Comparison of ENCODE assay signal across 2 cellular contexts in the genomic region with DNA sequence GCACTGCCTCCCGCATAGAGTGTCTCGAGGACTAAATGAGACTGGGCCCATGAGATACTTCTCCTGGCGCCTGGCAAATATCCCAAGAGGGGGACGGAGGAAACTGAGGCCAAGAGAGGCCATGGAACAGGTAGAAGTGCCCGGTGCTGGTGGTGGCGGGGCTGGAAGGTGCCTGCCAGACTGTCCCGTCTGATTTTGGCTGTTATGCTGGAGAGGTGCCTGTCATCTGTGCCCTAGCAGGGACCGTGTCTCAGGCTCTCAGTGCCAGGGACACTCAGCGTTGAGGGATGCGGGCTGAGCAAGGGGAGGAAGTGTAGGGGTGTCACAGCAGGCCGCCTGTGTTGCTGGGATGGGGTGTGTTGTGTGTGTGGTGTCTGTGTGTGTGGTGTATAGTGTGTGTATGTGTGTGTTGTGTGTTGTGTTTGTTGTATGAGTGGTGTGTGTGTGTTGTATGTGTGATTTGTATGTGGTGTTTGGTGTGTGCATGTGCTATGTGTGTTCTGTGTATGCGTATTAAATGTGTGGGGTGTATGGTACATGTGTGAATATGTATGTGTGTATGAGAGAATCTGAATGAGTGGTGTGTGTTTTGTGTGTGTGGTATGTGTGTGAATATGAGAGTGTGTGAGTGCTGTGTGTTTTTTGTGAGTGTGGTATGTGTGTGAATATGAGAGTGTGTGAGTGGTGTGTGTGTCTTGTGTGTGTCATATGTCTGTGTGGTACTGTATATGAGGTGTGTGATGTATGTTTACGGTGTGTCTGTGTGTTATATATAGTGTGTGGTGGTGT.
TF ChIP-seq lines count a peak whose summit lies in the region.

No MANE protein-coding gene starts in this region.

TF ChIP-seq in WTC11, 78 proteins besides CTCF, POLR2A, EP300 and RAD21 (continued from another document):
- TF ChIP-seq, protein P1, sequence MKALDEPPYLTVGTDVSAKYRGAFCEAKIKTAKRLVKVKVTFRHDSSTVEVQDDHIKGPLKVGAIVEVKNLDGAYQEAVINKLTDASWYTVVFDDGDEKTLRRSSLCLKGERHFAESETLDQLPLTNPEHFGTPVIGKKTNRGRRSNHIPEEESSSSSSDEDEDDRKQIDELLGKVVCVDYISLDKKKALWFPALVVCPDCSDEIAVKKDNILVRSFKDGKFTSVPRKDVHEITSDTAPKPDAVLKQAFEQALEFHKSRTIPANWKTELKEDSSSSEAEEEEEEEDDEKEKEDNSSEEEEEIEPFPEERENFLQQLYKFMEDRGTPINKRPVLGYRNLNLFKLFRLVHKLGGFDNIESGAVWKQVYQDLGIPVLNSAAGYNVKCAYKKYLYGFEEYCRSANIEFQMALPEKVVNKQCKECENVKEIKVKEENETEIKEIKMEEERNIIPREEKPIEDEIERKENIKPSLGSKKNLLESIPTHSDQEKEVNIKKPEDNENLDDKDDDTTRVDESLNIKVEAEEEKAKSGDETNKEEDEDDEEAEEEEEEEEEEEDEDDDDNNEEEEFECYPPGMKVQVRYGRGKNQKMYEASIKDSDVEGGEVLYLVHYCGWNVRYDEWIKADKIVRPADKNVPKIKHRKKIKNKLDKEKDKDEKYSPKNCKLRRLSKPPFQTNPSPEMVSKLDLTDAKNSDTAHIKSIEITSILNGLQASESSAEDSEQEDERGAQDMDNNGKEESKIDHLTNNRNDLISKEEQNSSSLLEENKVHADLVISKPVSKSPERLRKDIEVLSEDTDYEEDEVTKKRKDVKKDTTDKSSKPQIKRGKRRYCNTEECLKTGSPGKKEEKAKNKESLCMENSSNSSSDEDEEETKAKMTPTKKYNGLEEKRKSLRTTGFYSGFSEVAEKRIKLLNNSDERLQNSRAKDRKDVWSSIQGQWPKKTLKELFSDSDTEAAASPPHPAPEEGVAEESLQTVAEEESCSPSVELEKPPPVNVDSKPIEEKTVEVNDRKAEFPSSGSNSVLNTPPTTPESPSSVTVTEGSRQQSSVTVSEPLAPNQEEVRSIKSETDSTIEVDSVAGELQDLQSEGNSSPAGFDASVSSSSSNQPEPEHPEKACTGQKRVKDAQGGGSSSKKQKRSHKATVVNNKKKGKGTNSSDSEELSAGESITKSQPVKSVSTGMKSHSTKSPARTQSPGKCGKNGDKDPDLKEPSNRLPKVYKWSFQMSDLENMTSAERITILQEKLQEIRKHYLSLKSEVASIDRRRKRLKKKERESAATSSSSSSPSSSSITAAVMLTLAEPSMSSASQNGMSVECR (CRISPR knock-in tag; IDR thresholded peaks at IDR 0.05; ENCODE audit: borderline replicate concordance) = no peak
- TF ChIP-seq, protein P2, sequence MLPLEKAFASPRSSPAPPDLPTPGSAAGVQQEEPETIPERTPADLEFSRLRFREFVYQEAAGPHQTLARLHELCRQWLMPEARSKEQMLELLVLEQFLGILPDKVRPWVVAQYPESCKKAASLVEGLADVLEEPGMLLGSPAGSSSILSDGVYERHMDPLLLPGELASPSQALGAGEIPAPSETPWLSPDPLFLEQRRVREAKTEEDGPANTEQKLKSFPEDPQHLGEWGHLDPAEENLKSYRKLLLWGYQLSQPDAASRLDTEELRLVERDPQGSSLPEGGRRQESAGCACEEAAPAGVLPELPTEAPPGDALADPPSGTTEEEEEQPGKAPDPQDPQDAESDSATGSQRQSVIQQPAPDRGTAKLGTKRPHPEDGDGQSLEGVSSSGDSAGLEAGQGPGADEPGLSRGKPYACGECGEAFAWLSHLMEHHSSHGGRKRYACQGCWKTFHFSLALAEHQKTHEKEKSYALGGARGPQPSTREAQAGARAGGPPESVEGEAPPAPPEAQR (CRISPR knock-in tag; IDR thresholded peaks at IDR 0.05) = no peak
- TF ChIP-seq NFYB (CRISPR knock-in tag; conservative IDR thresholded peaks at IDR 0.05; ENCODE audit: low read depth) (no peak), TEAD1 (CRISPR knock-in tag; IDR thresholded peaks at IDR 0.05) (no peak)
- TF ChIP-seq, protein P3, sequence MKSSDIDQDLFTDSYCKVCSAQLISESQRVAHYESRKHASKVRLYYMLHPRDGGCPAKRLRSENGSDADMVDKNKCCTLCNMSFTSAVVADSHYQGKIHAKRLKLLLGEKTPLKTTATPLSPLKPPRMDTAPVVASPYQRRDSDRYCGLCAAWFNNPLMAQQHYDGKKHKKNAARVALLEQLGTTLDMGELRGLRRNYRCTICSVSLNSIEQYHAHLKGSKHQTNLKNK (CRISPR knock-in tag; IDR thresholded peaks at IDR 0.05) = no peak
- TF ChIP-seq, protein P4, sequence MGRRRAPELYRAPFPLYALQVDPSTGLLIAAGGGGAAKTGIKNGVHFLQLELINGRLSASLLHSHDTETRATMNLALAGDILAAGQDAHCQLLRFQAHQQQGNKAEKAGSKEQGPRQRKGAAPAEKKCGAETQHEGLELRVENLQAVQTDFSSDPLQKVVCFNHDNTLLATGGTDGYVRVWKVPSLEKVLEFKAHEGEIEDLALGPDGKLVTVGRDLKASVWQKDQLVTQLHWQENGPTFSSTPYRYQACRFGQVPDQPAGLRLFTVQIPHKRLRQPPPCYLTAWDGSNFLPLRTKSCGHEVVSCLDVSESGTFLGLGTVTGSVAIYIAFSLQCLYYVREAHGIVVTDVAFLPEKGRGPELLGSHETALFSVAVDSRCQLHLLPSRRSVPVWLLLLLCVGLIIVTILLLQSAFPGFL (CRISPR knock-in tag; IDR thresholded peaks at IDR 0.05; ENCODE audit: borderline replicate concordance) = no peak
- TF ChIP-seq, protein P5, sequence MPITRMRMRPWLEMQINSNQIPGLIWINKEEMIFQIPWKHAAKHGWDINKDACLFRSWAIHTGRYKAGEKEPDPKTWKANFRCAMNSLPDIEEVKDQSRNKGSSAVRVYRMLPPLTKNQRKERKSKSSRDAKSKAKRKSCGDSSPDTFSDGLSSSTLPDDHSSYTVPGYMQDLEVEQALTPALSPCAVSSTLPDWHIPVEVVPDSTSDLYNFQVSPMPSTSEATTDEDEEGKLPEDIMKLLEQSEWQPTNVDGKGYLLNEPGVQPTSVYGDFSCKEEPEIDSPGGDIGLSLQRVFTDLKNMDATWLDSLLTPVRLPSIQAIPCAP (CRISPR knock-in tag; IDR thresholded peaks at IDR 0.05) = no peak

TF ChIP-seq in H1, 55 proteins besides CTCF, POLR2A, EP300 and RAD21:
- TF ChIP-seq, protein P6, sequence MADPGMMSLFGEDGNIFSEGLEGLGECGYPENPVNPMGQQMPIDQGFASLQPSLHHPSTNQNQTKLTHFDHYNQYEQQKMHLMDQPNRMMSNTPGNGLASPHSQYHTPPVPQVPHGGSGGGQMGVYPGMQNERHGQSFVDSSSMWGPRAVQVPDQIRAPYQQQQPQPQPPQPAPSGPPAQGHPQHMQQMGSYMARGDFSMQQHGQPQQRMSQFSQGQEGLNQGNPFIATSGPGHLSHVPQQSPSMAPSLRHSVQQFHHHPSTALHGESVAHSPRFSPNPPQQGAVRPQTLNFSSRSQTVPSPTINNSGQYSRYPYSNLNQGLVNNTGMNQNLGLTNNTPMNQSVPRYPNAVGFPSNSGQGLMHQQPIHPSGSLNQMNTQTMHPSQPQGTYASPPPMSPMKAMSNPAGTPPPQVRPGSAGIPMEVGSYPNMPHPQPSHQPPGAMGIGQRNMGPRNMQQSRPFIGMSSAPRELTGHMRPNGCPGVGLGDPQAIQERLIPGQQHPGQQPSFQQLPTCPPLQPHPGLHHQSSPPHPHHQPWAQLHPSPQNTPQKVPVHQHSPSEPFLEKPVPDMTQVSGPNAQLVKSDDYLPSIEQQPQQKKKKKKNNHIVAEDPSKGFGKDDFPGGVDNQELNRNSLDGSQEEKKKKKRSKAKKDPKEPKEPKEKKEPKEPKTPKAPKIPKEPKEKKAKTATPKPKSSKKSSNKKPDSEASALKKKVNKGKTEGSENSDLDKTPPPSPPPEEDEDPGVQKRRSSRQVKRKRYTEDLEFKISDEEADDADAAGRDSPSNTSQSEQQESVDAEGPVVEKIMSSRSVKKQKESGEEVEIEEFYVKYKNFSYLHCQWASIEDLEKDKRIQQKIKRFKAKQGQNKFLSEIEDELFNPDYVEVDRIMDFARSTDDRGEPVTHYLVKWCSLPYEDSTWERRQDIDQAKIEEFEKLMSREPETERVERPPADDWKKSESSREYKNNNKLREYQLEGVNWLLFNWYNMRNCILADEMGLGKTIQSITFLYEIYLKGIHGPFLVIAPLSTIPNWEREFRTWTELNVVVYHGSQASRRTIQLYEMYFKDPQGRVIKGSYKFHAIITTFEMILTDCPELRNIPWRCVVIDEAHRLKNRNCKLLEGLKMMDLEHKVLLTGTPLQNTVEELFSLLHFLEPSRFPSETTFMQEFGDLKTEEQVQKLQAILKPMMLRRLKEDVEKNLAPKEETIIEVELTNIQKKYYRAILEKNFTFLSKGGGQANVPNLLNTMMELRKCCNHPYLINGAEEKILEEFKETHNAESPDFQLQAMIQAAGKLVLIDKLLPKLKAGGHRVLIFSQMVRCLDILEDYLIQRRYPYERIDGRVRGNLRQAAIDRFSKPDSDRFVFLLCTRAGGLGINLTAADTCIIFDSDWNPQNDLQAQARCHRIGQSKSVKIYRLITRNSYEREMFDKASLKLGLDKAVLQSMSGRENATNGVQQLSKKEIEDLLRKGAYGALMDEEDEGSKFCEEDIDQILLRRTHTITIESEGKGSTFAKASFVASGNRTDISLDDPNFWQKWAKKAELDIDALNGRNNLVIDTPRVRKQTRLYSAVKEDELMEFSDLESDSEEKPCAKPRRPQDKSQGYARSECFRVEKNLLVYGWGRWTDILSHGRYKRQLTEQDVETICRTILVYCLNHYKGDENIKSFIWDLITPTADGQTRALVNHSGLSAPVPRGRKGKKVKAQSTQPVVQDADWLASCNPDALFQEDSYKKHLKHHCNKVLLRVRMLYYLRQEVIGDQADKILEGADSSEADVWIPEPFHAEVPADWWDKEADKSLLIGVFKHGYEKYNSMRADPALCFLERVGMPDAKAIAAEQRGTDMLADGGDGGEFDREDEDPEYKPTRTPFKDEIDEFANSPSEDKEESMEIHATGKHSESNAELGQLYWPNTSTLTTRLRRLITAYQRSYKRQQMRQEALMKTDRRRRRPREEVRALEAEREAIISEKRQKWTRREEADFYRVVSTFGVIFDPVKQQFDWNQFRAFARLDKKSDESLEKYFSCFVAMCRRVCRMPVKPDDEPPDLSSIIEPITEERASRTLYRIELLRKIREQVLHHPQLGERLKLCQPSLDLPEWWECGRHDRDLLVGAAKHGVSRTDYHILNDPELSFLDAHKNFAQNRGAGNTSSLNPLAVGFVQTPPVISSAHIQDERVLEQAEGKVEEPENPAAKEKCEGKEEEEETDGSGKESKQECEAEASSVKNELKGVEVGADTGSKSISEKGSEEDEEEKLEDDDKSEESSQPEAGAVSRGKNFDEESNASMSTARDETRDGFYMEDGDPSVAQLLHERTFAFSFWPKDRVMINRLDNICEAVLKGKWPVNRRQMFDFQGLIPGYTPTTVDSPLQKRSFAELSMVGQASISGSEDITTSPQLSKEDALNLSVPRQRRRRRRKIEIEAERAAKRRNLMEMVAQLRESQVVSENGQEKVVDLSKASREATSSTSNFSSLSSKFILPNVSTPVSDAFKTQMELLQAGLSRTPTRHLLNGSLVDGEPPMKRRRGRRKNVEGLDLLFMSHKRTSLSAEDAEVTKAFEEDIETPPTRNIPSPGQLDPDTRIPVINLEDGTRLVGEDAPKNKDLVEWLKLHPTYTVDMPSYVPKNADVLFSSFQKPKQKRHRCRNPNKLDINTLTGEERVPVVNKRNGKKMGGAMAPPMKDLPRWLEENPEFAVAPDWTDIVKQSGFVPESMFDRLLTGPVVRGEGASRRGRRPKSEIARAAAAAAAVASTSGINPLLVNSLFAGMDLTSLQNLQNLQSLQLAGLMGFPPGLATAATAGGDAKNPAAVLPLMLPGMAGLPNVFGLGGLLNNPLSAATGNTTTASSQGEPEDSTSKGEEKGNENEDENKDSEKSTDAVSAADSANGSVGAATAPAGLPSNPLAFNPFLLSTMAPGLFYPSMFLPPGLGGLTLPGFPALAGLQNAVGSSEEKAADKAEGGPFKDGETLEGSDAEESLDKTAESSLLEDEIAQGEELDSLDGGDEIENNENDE (IDR thresholded peaks at IDR 0.05; ENCODE audit: insufficient replicate concordance, low read length) = no peak
- TF ChIP-seq, protein P7, sequence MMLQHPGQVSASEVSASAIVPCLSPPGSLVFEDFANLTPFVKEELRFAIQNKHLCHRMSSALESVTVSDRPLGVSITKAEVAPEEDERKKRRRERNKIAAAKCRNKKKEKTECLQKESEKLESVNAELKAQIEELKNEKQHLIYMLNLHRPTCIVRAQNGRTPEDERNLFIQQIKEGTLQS (IDR thresholded peaks at IDR 0.05; ENCODE audit: insufficient read depth, low read depth, low read length) = no peak
- TF ChIP-seq SRF (IDR thresholded peaks at IDR 0.05; ENCODE audit: low read depth, low read length) (no peak), RFX5 (IDR thresholded peaks at IDR 0.05; ENCODE audit: borderline replicate concordance, low read depth, low read length) (no peak), TAF7 (optimal IDR thresholded peaks at IDR 0.05; ENCODE audit: borderline replicate concordance, low read depth, low read length) (no peak), YY1 (IDR thresholded peaks at IDR 0.05; ENCODE audit: low read depth, low read length) (no peak), SUZ12 (IDR thresholded peaks at IDR 0.05; ENCODE audit: low read length) (no peak), SIN3A (conservative IDR thresholded peaks at IDR 0.05 in 1 of 2, IDR thresholded peaks at IDR 0.05 in 1 of 2; ENCODE audit: low read depth in 1 of 2, low read length in 2 of 2) (no peak), KDM5A (IDR thresholded peaks at IDR 0.05; ENCODE audit: low read length) (no peak), CEBPB (IDR thresholded peaks at IDR 0.05; ENCODE audit: low read depth, low read length) (no peak)
TF ChIP-seq in H1: peak in this region for 0.
